ENCODE assay signal across 9 cellular contexts in genomic region chr2:132146774-132147173, GRCh38. TPM values are rescaled to one million over a fixed set of nuclear protein-coding genes. Genes with fewer than 3 reads are reported as not detected.
DNase-seq lines count a peak whose midpoint lies in the region; ATAC-seq, FAIRE-seq and TF ChIP-seq lines count a peak whose summit lies in the region.
"Not testable (repeated sequence)": the region's sequence is repeated elsewhere in the genome, so short reads cannot be mapped to it uniquely, and the experiment has no call there.
"Had no signal": no experiment of that assay in that cellular context is flagged by ENCODE, and none has a peak within 500 bp of the region (broad histone marks: within the 10 kb centered on the region; RNA-seq: fewer than 3 reads in every experiment).

No MANE protein-coding gene starts in this region.

- H3K9me2 ChIP-seq in SU-DHL-6 (replicated peaks; ENCODE audit: insufficient read depth, low read length); neural cell (ENCODE audit: insufficient read depth, low read length): not testable (repeated sequence)

- H3K36me3 ChIP-seq in SU-DHL-6 (ENCODE audit: low read length); K562 (ENCODE audit: control insufficient read depth, insufficient read depth, low read length); cardiac muscle cell; neural cell (ENCODE audit: insufficient read depth, low read length): not testable (repeated sequence)

- BruUV-seq in K562 (replicated peaks; lab: Mats Ljungman, UMichigan) = not testable (repeated sequence)

- POLR2A ChIA-PET in K562 (lab: Yijun Ruan, JAX) = not testable (repeated sequence)

- H4K20me1 ChIP-seq in SU-DHL-6 (ENCODE audit: low read depth, low read length); K562 (replicated peaks; ENCODE audit: control insufficient read depth, insufficient read depth, low read length); neural cell (ENCODE audit: insufficient read depth): not testable (repeated sequence)

- TF ChIP-seq CTCF in SU-DHL-6 (IDR thresholded peaks at IDR 0.05; ENCODE audit: insufficient read depth, low read length, poor library complexity, severe bottlenecking) = peak; percentile 19
- TF ChIP-seq CTCF in K562 (IDR thresholded peaks at IDR 0.05 in 2 of 3, conservative IDR thresholded peaks at IDR 0.05 in 1 of 3; ENCODE audit: insufficient read depth in 2 of 3, low read depth in 1 of 3, low read length in 3 of 3) = peak; percentile 31 to 56 (median 41); a peak in 4 of 6 replicates
- peak; percentile 52 for TF ChIP-seq CTCF in cardiac muscle cell (IDR thresholded peaks at IDR 0.05; ENCODE audit: low read depth, low read length)
- peak; percentile 87 for TF ChIP-seq CTCF in neural cell (IDR thresholded peaks at IDR 0.05; ENCODE audit: poor library complexity, severe bottlenecking)

- not testable (repeated sequence) for H3K27me3 ChIP-seq in SU-DHL-6 (ENCODE audit: low read length); K562 (ENCODE audit: control insufficient read depth in 2 of 2, insufficient read depth in 2 of 2, low read length in 2 of 2); cardiac muscle cell; neural cell (ENCODE audit: insufficient read depth, low read depth, low read length)

- TF ChIP-seq RAD21 in K562 (CRISPR knock-in tag; conservative IDR thresholded peaks at IDR 0.05 in 1 of 2, IDR thresholded peaks at IDR 0.05 in 1 of 2) (peak; percentile 58 to 75), neural cell (conservative IDR thresholded peaks at IDR 0.05) (peak; percentile 89)

- not testable (repeated sequence) for H3K4me1 ChIP-seq in K562 (replicated peaks in 1 of 2; ENCODE audit: control insufficient read depth in 2 of 2, insufficient read depth in 2 of 2, low read length in 2 of 2); cardiac muscle cell (ENCODE audit: low read depth)

- H3F3A ChIP-seq in SU-DHL-6 (ENCODE audit: insufficient read depth); neural cell (ENCODE audit: insufficient read depth, low read length, poor library complexity, severe bottlenecking): not testable (repeated sequence)

- in situ Hi-C loops in Caki2 (cut with HindIII; ENCODE audit: low pct_unique_long_range_greater_than_20kb, low sequenced_read_pairs) = not testable (repeated sequence)
- in situ Hi-C loops in K562 (cut with MboI) = loop anchor here (25.0 kb wide), 3 partner anchors 109 to 734 kb away; no protein-coding TSS in a partner anchor

- not testable (repeated sequence) for H3K27ac ChIP-seq in SU-DHL-6 (ENCODE audit: low read depth, low read length); K562 (ENCODE audit: extremely low read depth, low read depth, low read length); cardiac muscle cell; neural cell (ENCODE audit: low read length); substantia nigra (ENCODE audit: low read depth, low read length, poor library complexity, severe bottlenecking)

- H3K9me3 ChIP-seq in SU-DHL-6 (ENCODE audit: insufficient read depth, low read length); K562 (replicated peaks; ENCODE audit: control insufficient read depth, insufficient read depth, low read depth, low read length); cardiac muscle cell (ENCODE audit: low read depth); neural cell (ENCODE audit: low read length): not testable (repeated sequence)

- H3K4me2 ChIP-seq in SU-DHL-6 (ENCODE audit: low read depth, low read length, poor library complexity, severe bottlenecking); K562 (ENCODE audit: insufficient read depth, low read length); neural cell (ENCODE audit: low read length): not testable (repeated sequence)

- not testable (repeated sequence) for H3K9ac ChIP-seq in SU-DHL-6 (ENCODE audit: low read length); K562 (ENCODE audit: insufficient read depth in 1 of 2, low read depth in 2 of 2, low read length in 2 of 2); neural cell (ENCODE audit: low read length)

- not testable (repeated sequence) for TF ChIP-seq EP300 in K562 (IDR thresholded peaks at IDR 0.05; ENCODE audit: low read length); neural cell (conservative IDR thresholded peaks at IDR 0.05; ENCODE audit: poor library complexity, severe bottlenecking)

- 4% methylated on average over 4 of the region's 4 CpGs for WGBS in K562 (ENCODE audit: insufficient coverage, low coverage, missing lambda C conversion rate)

- intact Hi-C loops in K562 (cut with micrococcal nuclease) = loop anchor here (5.0 kb wide), 1 partner anchor 474 kb away; no protein-coding TSS in a partner anchor

- not testable (repeated sequence) for H3K9me1 ChIP-seq in K562 (ENCODE audit: control insufficient read depth, insufficient read depth, low read length)

- FAIRE-seq in K562 (lab: Jason Lieb, UNC) = not testable (repeated sequence)

- not testable (repeated sequence) for H2AFZ ChIP-seq in SU-DHL-6 (ENCODE audit: low read depth, low read length, severe bottlenecking); K562 (ENCODE audit: low read depth, low read length); neural cell (ENCODE audit: low read depth, low read length)

- CTCF ChIA-PET in K562 (lab: Yijun Ruan, JAX; ENCODE audit: low intra/inter-chr PET ratio) = not testable (repeated sequence)

- TF ChIP-seq POLR2A in K562 (conservative IDR thresholded peaks at IDR 0.05) = not testable (repeated sequence)

- not testable (repeated sequence) for H3K79me2 ChIP-seq in SU-DHL-6 (ENCODE audit: insufficient read depth, low read length); K562 (ENCODE audit: control insufficient read depth, insufficient read depth, low read length); neural cell (replicated peaks; ENCODE audit: insufficient read depth, low read length)

- not testable (repeated sequence) for ATAC-seq in K562

- not testable (repeated sequence) for H3K4me3 ChIP-seq in SU-DHL-6 (ENCODE audit: insufficient read depth, low read length, poor library complexity, severe bottlenecking); K562; cardiac muscle cell; neural cell (ENCODE audit: low read length)

- DNase-seq in Caki2 (ENCODE audit: low read depth) (peak; percentile 7), HK-2 (ENCODE audit: unreplicated experiment) (peak; percentile 44), NCI-H2196 (lab: John Stamatoyannopoulos, UW; ENCODE audit: unreplicated experiment) (peak; percentile 51), K562 (ENCODE audit: extremely low read depth in 1 of 4, low spot score in 3 of 4) (peak; percentile 5 to 63 (median 8)), cardiac muscle cell (ENCODE audit: low read depth in 1 of 2, low spot score in 1 of 2) (peak; percentile 66 to 77), substantia nigra (lab: John Stamatoyannopoulos, UW) (peak in 37 of 49 donors; percentile 2 to 61 (median 14))

TF ChIP-seq in K562, 482 proteins besides CTCF, POLR2A, EP300 and RAD21 (continues in another document):
- peak; percentile 36; the same call in 1 of the 2 replicates for TF ChIP-seq SMC3 (conservative IDR thresholded peaks at IDR 0.05; ENCODE audit: insufficient read depth, low read depth, low read length)

TF ChIP-seq in neural cell, 6 proteins besides CTCF, POLR2A, EP300 and RAD21:
- TF ChIP-seq SMC3 (conservative IDR thresholded peaks at IDR 0.05; ENCODE audit: poor library complexity) = peak; percentile 94

RNA-seq across cellular contexts. Expression of gene ANKRD30BL, which starts 15.0 kb away (rescaled TPM):
- not detected in 2 replicates for total RNA-seq in Caki2 (2014; rRNA removed; shearing (Covaris generic); ENCODE audit: low replicate concordance)
- not detected in 2 replicates for total RNA-seq in K562 (2011; cell fraction: chromatin; rRNA removed; ENCODE audit: low replicate concordance)
- total RNA-seq in K562 (2011; cell fraction: nucleolus; rRNA removed) = not detected in 2 replicates
- total RNA-seq in K562 (2011; cell fraction: nucleoplasm; rRNA removed) = not detected in 2 replicates
- total RNA-seq in K562 (2014; rRNA removed) = not detected in 2 replicates
- not detected in 2 replicates for total RNA-seq in K562 (2014; rRNA removed; fragmentation: Illumina TruSeq; extraction: Trizol)
- total RNA-seq in K562 (2015; rRNA removed; fragmentation: Illumina TruSeq; extraction: Trizol) = not detected in 2 replicates
- total RNA-seq in K562 (2021) = not detected in 2 replicates
- polyA plus RNA-seq in K562 (2011; rRNA removed) = not detected in 2 replicates
- not detected in 2 replicates for polyA plus RNA-seq in K562 (2011; cell fraction: cytosol; rRNA removed)
- polyA plus RNA-seq in K562 (2011; cell fraction: nucleus; rRNA removed) = not detected in 2 replicates
- not detected in 2 replicates for polyA plus RNA-seq in K562 (2012)
- not detected in 2 replicates for polyA plus RNA-seq in K562 (2014; fragmentation: Illumina TruSeq; extraction: Trizol)
- polyA plus RNA-seq in K562 (2014; fragmentation: Nextera tagmentation; extraction: Ambion mirVana) = not detected
- polyA plus RNA-seq in K562 (2014; rRNA removed) = not detected in 2 replicates
- not detected in 2 replicates for polyA minus RNA-seq in K562 (2011; rRNA and poly(A)+ RNA removed)
- polyA minus RNA-seq in K562 (2011; cell fraction: cytosol; rRNA and poly(A)+ RNA removed) = not detected in 2 replicates
- not detected in 2 replicates for polyA minus RNA-seq in K562 (2011; cell fraction: nucleus; rRNA and poly(A)+ RNA removed)
- 0.14 and 0.71 TPM in 2 replicates for total RNA-seq in cardiac muscle cell
- polyA plus RNA-seq in cardiac muscle cell = not detected in 2 replicates
- not detected in 2 replicates for polyA plus RNA-seq in neural cell
- polyA minus RNA-seq in neural cell = not detected in 2 replicates
- total RNA-seq: esophagus mucosa had no signal

Comparison
In these comparisons a context has a peak if more than half of its experiments do, and no peak if none do; other contexts are left out.
1. DNase-seq: peak in every context shown above with its lines; median percentile 72 in cardiac muscle cell; 51 in NCI-H2196; 44 in HK-2; 14 in substantia nigra; 8 in K562; 7 in Caki2.
2. CTCF ChIP-seq: peak in every context shown above with its lines; median percentile 87 in neural cell; 52 in cardiac muscle cell; 41 in K562; 19 in SU-DHL-6.